Comparison of ENCODE assay signal across 8 cellular contexts in the genomic region with DNA sequence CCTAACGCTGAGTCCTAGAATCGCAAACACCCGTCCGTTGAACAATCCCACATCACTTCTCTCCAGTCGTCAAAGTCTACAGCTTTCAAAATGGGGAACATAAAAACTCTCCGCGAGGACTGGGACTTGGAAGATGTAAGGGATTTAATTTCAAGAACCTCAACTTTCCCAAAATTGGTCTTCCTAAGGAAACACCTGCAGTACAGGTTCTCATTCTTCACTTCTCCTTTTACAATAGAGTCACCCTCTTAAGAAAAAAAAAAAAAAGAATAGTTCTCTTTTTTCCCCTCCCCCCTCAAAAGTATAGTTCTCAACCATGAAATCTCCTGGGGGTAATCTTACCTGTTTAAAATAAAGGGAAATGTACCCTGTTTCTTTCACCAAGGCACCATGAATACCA. TPM values are rescaled to one million over a fixed set of nuclear protein-coding genes. Genes with fewer than 3 reads are reported as not detected.
A peak's percentile ranks its signal among the peaks of the same experiment; 100 is the strongest.
DNase-seq lines count a peak whose midpoint lies in the region; ATAC-seq and TF ChIP-seq lines count a peak whose summit lies in the region.

No MANE protein-coding gene starts in this region.

- H3K9me3 Mint-ChIP-seq in stimulated activated naive CD8-positive, alpha-beta T cell treated with anti-CD3 and anti-CD28 coated beads, Interleukin-15, Interleukin-2, amounts not matched to agents 100 ng/mL and 50 ng/mL, for 24 hours = no peaks in the 10 kb centered on the region
- no peaks in the 10 kb centered on the region for H3K9me3 Mint-ChIP-seq in activated CD4-positive, alpha-beta memory T cell treated with anti-CD3 and anti-CD28 coated beads, Interleukin-2, amount 10 ng/mL, durations not matched to agents 7 days and 5 days

- no peak overlapping the region for H2BK15ac ChIP-seq in mesenchymal stem cell (ENCODE audit: low read depth, poor library complexity, severe bottlenecking)

- H2BK5ac ChIP-seq in mesenchymal stem cell (ENCODE audit: low read depth, low read length, poor library complexity, severe bottlenecking) = no peak overlapping the region

- no peak overlapping the region for H3K4me2 ChIP-seq in mesenchymal stem cell (ENCODE audit: low read length, poor library complexity, severe bottlenecking)

- peaks cover 15 to 21% of the 10 kb centered on the region in 2 experiments for H3K36me3 ChIP-seq in mesenchymal stem cell (ENCODE audit: control insufficient read depth in 1 of 2, insufficient read depth in 2 of 2, low read depth in 1 of 2, low read length in 2 of 2)

- no peak overlapping the region for H3K4ac ChIP-seq in mesenchymal stem cell (ENCODE audit: low read depth in 1 of 2, low read length in 2 of 2)

- peak overlapping the region in 1 of 2 experiments; percentile 96 for H3K4me3 ChIP-seq in mesenchymal stem cell (ENCODE audit: insufficient read depth in 1 of 2, low read depth in 1 of 2, low read length in 2 of 2)

- no peak overlapping the region for H4K91ac ChIP-seq in mesenchymal stem cell (ENCODE audit: low read length)

- CTCF ChIA-PET in activated CD4-positive, alpha-beta memory T cell treated with anti-CD3 and anti-CD28 coated beads, Interleukin-2, amount 10 ng/mL, durations not matched to agents 7 days and 5 days (lab: Charles Lee) = interaction anchor here (0.7 to 0.9 kb wide), 3 partner anchors 24 to 67 kb away, joined by 3 read pairs; a partner anchor contains a TSS

- WGBS in mesenchymal stem cell = 78% methylated on average over 5 of the region's 7 CpGs

- no peaks in the 10 kb centered on the region for H3K27me3 Mint-ChIP-seq in stimulated activated naive CD8-positive, alpha-beta T cell treated with anti-CD3 and anti-CD28 coated beads, Interleukin-15, Interleukin-2, amounts not matched to agents 100 ng/mL and 50 ng/mL, for 24 hours
- H3K27me3 Mint-ChIP-seq in activated CD4-positive, alpha-beta memory T cell treated with anti-CD3 and anti-CD28 coated beads, Interleukin-2, amount 10 ng/mL, durations not matched to agents 7 days and 5 days = no peaks in the 10 kb centered on the region

- TF ChIP-seq POLR2A in GM18505 (IDR thresholded peaks at IDR 0.05; ENCODE audit: borderline replicate concordance, extremely low read depth, insufficient read depth, insufficient read length) = no peak

- peaks cover 41% of the 10 kb centered on the region for H3K4me1 Mint-ChIP-seq in stimulated activated naive CD8-positive, alpha-beta T cell treated with anti-CD3 and anti-CD28 coated beads, Interleukin-15, Interleukin-2, amounts not matched to agents 100 ng/mL and 50 ng/mL, for 24 hours (ENCODE audit: low read depth)
- H3K4me1 Mint-ChIP-seq in activated CD4-positive, alpha-beta memory T cell treated with anti-CD3 and anti-CD28 coated beads, Interleukin-2, amount 10 ng/mL, durations not matched to agents 7 days and 5 days = peaks cover 43% of the 10 kb centered on the region

- no peaks in the 10 kb centered on the region for H3K9me3 ChIP-seq in mesenchymal stem cell (ENCODE audit: control insufficient read depth, low read length)

- peak overlapping the region; percentile 96 for H3K9ac ChIP-seq in mesenchymal stem cell (ENCODE audit: low read length)

- no peak for ATAC-seq in stimulated activated naive CD8-positive, alpha-beta T cell treated with anti-CD3 and anti-CD28 coated beads, Interleukin-15, Interleukin-2, amounts not matched to agents 100 U/mL and 50 U/mL, for 24 hours
- no peak for ATAC-seq in HG02610 (IDR thresholded peaks at IDR 0.05; ENCODE audit: unreplicated experiment)
- no peak for ATAC-seq in GM18505 (IDR thresholded peaks at IDR 0.05; ENCODE audit: unreplicated experiment)

- H2BK12ac ChIP-seq in mesenchymal stem cell (ENCODE audit: low read length in 2 of 2) = no peak overlapping the region

- peaks cover 0 to 4% of the 10 kb centered on the region in 2 experiments for H3K27me3 ChIP-seq in mesenchymal stem cell (ENCODE audit: control insufficient read depth in 1 of 2, insufficient read depth in 1 of 2, low read length in 2 of 2)

- no peak overlapping the region for H3K18ac ChIP-seq in mesenchymal stem cell (ENCODE audit: low read depth in 1 of 2, low read length in 2 of 2)

- H2AK5ac ChIP-seq in mesenchymal stem cell (ENCODE audit: low read length, severe bottlenecking) = no peak overlapping the region

- H2AFZ ChIP-seq in mesenchymal stem cell (ENCODE audit: low read depth, low read length) = no peak overlapping the region

- H3K4me3 Mint-ChIP-seq in stimulated activated naive CD8-positive, alpha-beta T cell treated with anti-CD3 and anti-CD28 coated beads, Interleukin-15, Interleukin-2, amounts not matched to agents 100 ng/mL and 50 ng/mL, for 24 hours = peak overlapping the region; percentile 93
- H3K4me3 Mint-ChIP-seq in activated CD4-positive, alpha-beta memory T cell treated with anti-CD3 and anti-CD28 coated beads, Interleukin-2, amount 10 ng/mL, durations not matched to agents 7 days and 5 days = peak overlapping the region; percentile 96

- H3K27ac ChIP-seq in mesenchymal stem cell (ENCODE audit: low read length, poor library complexity, severe bottlenecking) = no peak overlapping the region

- H3K23ac ChIP-seq in mesenchymal stem cell (ENCODE audit: low read length in 2 of 2) = no peak overlapping the region

- no peak overlapping the region for H4K8ac ChIP-seq in mesenchymal stem cell (ENCODE audit: low read length)

- H3K14ac ChIP-seq in mesenchymal stem cell (ENCODE audit: low read length in 2 of 2) = no peak overlapping the region

- no peak for DNase-seq in stimulated activated naive CD8-positive, alpha-beta T cell treated with anti-CD3 and anti-CD28 coated beads, Interleukin-15, Interleukin-2, amounts not matched to agents 100 U/mL and 50 U/mL, for 24 hours
- no peak for DNase-seq in activated CD4-positive, alpha-beta memory T cell treated with anti-CD3 and anti-CD28 coated beads, Interleukin-2, amount 10 ng/mL, durations not matched to agents 7 days and 5 days
- no peak for DNase-seq in mesenchymal stem cell
- no peak for DNase-seq in stimulated activated CD4-positive, alpha-beta T cell treated with anti-CD3 and anti-CD28 coated beads, Interleukin-12 subunit alpha, Interleukin-12 subunit beta, amount 100 ng/mL, for 4 hours
- no peak for DNase-seq in superior temporal gyrus (ENCODE audit: extremely low spot score)

- H2BK120ac ChIP-seq in mesenchymal stem cell (ENCODE audit: low read depth, low read length) = no peak overlapping the region

- peaks cover 5% of the 10 kb centered on the region for H3K79me1 ChIP-seq in mesenchymal stem cell (replicated peaks; ENCODE audit: low read length, poor library complexity, severe bottlenecking)

- H3K36me3 Mint-ChIP-seq in stimulated activated naive CD8-positive, alpha-beta T cell treated with anti-CD3 and anti-CD28 coated beads, Interleukin-15, Interleukin-2, amounts not matched to agents 100 ng/mL and 50 ng/mL, for 24 hours (ENCODE audit: low read depth) = peaks cover 34% of the 10 kb centered on the region
- H3K36me3 Mint-ChIP-seq in activated CD4-positive, alpha-beta memory T cell treated with anti-CD3 and anti-CD28 coated beads, Interleukin-2, amount 10 ng/mL, durations not matched to agents 7 days and 5 days (ENCODE audit: low read depth) = peaks cover 38% of the 10 kb centered on the region

- peaks cover 25% of the 10 kb centered on the region for H3K4me1 ChIP-seq in mesenchymal stem cell (ENCODE audit: control insufficient read depth, insufficient read depth, low read depth, low read length)

- H3K27ac Mint-ChIP-seq in stimulated activated naive CD8-positive, alpha-beta T cell treated with anti-CD3 and anti-CD28 coated beads, Interleukin-15, Interleukin-2, amounts not matched to agents 100 ng/mL and 50 ng/mL, for 24 hours = peak overlapping the region; percentile 98
- peak overlapping the region; percentile 97 for H3K27ac Mint-ChIP-seq in activated CD4-positive, alpha-beta memory T cell treated with anti-CD3 and anti-CD28 coated beads, Interleukin-2, amount 10 ng/mL, durations not matched to agents 7 days and 5 days

- POLR2A ChIA-PET in activated CD4-positive, alpha-beta memory T cell treated with anti-CD3 and anti-CD28 coated beads, Interleukin-2, amount 10 ng/mL, durations not matched to agents 7 days and 5 days (lab: Charles Lee) = interaction anchor here (1.2 to 1.3 kb wide), 2 partner anchors 67 to 177 kb away, joined by 3 to 7 read pairs; no protein-coding TSS in a partner anchor

RNA-seq across cellular contexts. Expression of a gene that starts 1.4 kb away (rescaled TPM):
- total RNA-seq in activated CD4-positive, alpha-beta memory T cell treated with anti-CD3 and anti-CD28 coated beads, Interleukin-2, amount 10 ng/mL, durations not matched to agents 7 days and 5 days = 100 to 1,000 TPM in 1 of 2 experiments, 10 to 100 TPM in 1; 95.7 to 103 TPM
- polyA plus RNA-seq in mesenchymal stem cell (2013, experiment 1 of 2) = 35.8 TPM
- 34.9 TPM for polyA plus RNA-seq in mesenchymal stem cell (2013, experiment 2 of 2)

RNA-seq across cellular contexts. Expression of a gene that starts 6.6 kb away (rescaled TPM):
- total RNA-seq in activated CD4-positive, alpha-beta memory T cell treated with anti-CD3 and anti-CD28 coated beads, Interleukin-2, amount 10 ng/mL, durations not matched to agents 7 days and 5 days = 10 to 100 TPM; 16.5 to 18.0 TPM
- polyA plus RNA-seq in mesenchymal stem cell (2013, experiment 1 of 2) = 11.3 TPM
- 10.6 TPM for polyA plus RNA-seq in mesenchymal stem cell (2013, experiment 2 of 2)

RNA-seq across cellular contexts. Expression of a gene that starts 10.3 kb away (rescaled TPM):
- total RNA-seq in activated CD4-positive, alpha-beta memory T cell treated with anti-CD3 and anti-CD28 coated beads, Interleukin-2, amount 10 ng/mL, durations not matched to agents 7 days and 5 days = 100 to 1,000 TPM; 243 to 249 TPM
- polyA plus RNA-seq in mesenchymal stem cell (2013, experiment 1 of 2) = 180 TPM
- 172 TPM for polyA plus RNA-seq in mesenchymal stem cell (2013, experiment 2 of 2)

RNA-seq across cellular contexts. Expression of a gene that starts 25.4 kb away (rescaled TPM):
- total RNA-seq in activated CD4-positive, alpha-beta memory T cell treated with anti-CD3 and anti-CD28 coated beads, Interleukin-2, amount 10 ng/mL, durations not matched to agents 7 days and 5 days = 10 to 100 TPM; 44.3 to 45.1 TPM
- polyA plus RNA-seq in mesenchymal stem cell (2013, experiment 1 of 2) = 36.7 TPM
- 36.6 TPM for polyA plus RNA-seq in mesenchymal stem cell (2013, experiment 2 of 2)

RNA-seq across cellular contexts. Expression of a gene that starts 34.7 kb away (rescaled TPM):
- 10 to 100 TPM; 63.5 to 65.0 TPM for total RNA-seq in activated CD4-positive, alpha-beta memory T cell treated with anti-CD3 and anti-CD28 coated beads, Interleukin-2, amount 10 ng/mL, durations not matched to agents 7 days and 5 days
- polyA plus RNA-seq in mesenchymal stem cell (2013, experiment 1 of 2) = 52.4 TPM
- 52.8 TPM for polyA plus RNA-seq in mesenchymal stem cell (2013, experiment 2 of 2)
